ENCODE assay signal across 7 cellular contexts in the genomic region with DNA sequence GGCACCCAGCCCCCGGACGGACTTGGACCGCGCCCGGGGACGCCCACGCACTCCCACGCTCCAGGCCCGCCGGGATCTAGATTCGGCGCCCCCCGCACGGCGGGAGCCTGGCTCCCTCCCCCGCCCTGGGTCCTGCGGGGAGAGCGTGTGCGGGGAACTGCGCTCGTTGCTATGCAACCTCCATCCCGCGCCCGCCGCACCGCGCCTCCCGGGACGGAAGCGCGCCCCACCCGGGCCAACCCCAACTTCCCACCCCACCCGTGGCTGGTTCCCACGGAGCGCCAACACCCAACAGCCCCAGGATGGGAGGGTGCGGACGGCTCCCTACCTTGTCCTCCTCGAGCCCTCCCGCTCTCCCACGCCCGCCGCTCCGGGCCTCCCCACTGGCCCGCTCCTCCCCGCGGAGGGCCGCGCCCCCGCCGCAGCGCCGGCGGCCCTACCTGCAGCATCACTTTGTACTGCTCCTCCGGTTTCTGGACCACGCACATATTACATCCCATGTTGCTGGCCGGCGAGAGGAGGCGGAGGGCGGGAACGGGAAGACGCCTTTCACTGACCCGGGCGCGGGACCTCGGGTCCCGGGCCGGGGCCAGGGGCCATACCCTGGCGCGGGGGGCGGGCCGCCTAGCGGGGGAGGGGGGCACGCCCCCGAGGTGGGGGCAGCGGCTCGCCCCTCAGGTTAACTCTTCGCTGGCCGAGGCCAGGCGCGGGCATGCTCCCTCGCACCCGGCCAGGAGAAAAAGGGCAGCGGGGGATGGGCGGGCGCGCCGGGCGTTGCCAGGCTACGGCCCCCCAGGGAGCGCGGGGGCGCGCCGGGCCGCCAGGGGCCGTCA. TPM values are rescaled to one million over a fixed set of nuclear protein-coding genes. Genes with fewer than 3 reads are reported as not detected.
A peak's percentile ranks its signal among the peaks of the same experiment; 100 is the strongest.
DNase-seq lines count a peak whose midpoint lies in the region; ATAC-seq lines count a peak whose summit lies in the region.

A gene with protein sequence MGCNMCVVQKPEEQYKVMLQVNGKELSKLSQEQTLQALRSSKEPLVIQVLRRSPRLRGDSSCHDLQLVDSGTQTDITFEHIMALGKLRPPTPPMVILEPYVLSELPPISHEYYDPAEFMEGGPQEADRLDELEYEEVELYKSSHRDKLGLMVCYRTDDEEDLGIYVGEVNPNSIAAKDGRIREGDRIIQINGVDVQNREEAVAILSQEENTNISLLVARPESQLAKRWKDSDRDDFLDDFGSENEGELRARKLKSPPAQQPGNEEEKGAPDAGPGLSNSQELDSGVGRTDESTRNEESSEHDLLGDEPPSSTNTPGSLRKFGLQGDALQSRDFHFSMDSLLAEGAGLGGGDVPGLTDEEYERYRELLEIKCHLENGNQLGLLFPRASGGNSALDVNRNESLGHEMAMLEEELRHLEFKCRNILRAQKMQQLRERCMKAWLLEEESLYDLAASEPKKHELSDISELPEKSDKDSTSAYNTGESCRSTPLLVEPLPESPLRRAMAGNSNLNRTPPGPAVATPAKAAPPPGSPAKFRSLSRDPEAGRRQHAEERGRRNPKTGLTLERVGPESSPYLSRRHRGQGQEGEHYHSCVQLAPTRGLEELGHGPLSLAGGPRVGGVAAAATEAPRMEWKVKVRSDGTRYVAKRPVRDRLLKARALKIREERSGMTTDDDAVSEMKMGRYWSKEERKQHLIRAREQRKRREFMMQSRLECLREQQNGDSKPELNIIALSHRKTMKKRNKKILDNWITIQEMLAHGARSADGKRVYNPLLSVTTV (minus strand): TSS at position 746 of the 833 bp plus-strand sequence. CDS start 246 bp downstream, at position 500.

- no peaks in the 10 kb centered on the region for H3K9me3 ChIP-seq in HAP-1
- H3K9me3 ChIP-seq in skeletal muscle tissue (ENCODE audit: control insufficient read depth in 3 of 3, low read length in 3 of 3) = no peaks in the 10 kb centered on the region

- ATAC-seq in left cardiac atrium (peak; percentile 32 to 62), GM19452 (IDR thresholded peaks at IDR 0.05; ENCODE audit: unreplicated experiment) (no peak)

- peak within 1 kb of the TSS in 1 of 3 donors; percentile 16 for H3K9ac ChIP-seq in skeletal muscle tissue (ENCODE audit: low read depth in 1 of 3, low read length in 3 of 3)

- peak in 1 of 2 experiments; percentile 56 for DNase-seq in HAP-1 (ENCODE audit: low spot score in 2 of 2)
- peak; percentile 24 for DNase-seq in T-helper 22 cell (ENCODE audit: low read depth)
- no peak for DNase-seq in left cardiac atrium
- DNase-seq in HuH-7.5 (ENCODE audit: low spot score) = no peak
- no peak for DNase-seq in NCI-H2081 (lab: John Stamatoyannopoulos, UW)

- H3K4me1 ChIP-seq in HAP-1 (no peaks in the 10 kb centered on the region), skeletal muscle tissue (ENCODE audit: control insufficient read depth in 3 of 3, insufficient read depth in 3 of 3, low read length in 3 of 3) (peaks cover 0 to 3% (median 0%) of the 10 kb centered on the region in 3 donors)

- no peaks in the 10 kb centered on the region for H3K27me3 ChIP-seq in HAP-1 (ENCODE audit: low read depth)
- H3K27me3 ChIP-seq in skeletal muscle tissue (ENCODE audit: control insufficient read depth in 3 of 3, insufficient read depth in 3 of 3, low read length in 3 of 3) = peaks cover 0 to 25% (median 3%) of the 10 kb centered on the region in 3 donors

- no peak within 1 kb of the TSS for H3K27ac ChIP-seq in skeletal muscle tissue (ENCODE audit: low read depth, low read length)

- H3K4me3 ChIP-seq in HAP-1 = peak within 1 kb of the TSS; percentile 37
- peak within 1 kb of the TSS in 2 of 3 donors; percentile 1 to 35 for H3K4me3 ChIP-seq in skeletal muscle tissue (ENCODE audit: low read length in 3 of 3)

- H3K36me3 ChIP-seq in HAP-1 (replicated peaks) (no peaks in the 10 kb centered on the region), skeletal muscle tissue (ENCODE audit: control insufficient read depth in 3 of 3, insufficient read depth in 3 of 3, low read length in 3 of 3) (no peaks in the 10 kb centered on the region)

- intact Hi-C loops in left cardiac atrium (cut with DNase I) = no loop called here

- in situ Hi-C loops in HAP-1 (cut with MboI; ENCODE audit: low sequenced_read_pairs) = no loop called here

RNA-seq across cellular contexts. Expression of the gene that starts here (rescaled TPM):
- total RNA-seq in left cardiac atrium = 1 to 10 TPM; 4.0 to 4.3 TPM
- total RNA-seq in skeletal muscle tissue = 2.6 TPM
